22 cellular contexts compared by ENCODE assay signal in the genomic region with DNA sequence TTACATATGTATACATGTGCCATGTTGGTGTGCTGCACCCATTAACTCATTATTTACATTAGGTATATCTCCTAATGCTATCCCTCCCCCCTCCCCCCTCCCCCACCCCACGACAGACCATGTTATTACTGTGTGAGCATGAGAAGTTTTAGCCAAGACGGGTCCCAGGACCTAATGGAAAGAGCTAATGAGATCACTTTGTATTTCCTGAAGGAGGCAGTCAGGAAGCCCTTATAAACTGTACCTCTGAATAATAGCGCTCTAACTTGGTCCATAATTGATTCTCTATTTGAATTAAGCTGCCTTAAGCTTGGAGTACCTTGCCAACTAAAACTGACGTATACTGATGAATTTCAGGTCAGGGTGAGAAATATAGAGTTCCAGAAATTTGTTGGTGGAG. TPM values are rescaled to one million over a fixed set of nuclear protein-coding genes. Genes with fewer than 3 reads are reported as not detected.
DNase-seq lines count a peak whose midpoint lies in the region; ATAC-seq and TF ChIP-seq lines count a peak whose summit lies in the region.
"Had no signal": no experiment of that assay in that cellular context is flagged by ENCODE, and none has a peak within 500 bp of the region (broad histone marks: within the 10 kb centered on the region; RNA-seq: fewer than 3 reads in every experiment).

No MANE protein-coding gene starts in this region.

- H4K91ac ChIP-seq in IMR-90 (ENCODE audit: insufficient read depth, low read depth, low read length) = peak overlapping the region; percentile 39
- H4K91ac ChIP-seq in mesenchymal stem cell (ENCODE audit: low read length) = no peak overlapping the region

- H2AFZ ChIP-seq in IMR-90 (replicated peaks; ENCODE audit: low read length, poor library complexity) (no peak overlapping the region), mesenchymal stem cell (ENCODE audit: low read depth, low read length) (no peak overlapping the region)
- H2AFZ ChIP-seq: PC-9 had no signal

- TF ChIP-seq CTCF in Calu3 (IDR thresholded peaks at IDR 0.05; ENCODE audit: unreplicated experiment) (no peak), IMR-90 (conservative IDR thresholded peaks at IDR 0.05; ENCODE audit: low read depth, low read length) (no peak), brain microvascular endothelial cell (IDR thresholded peaks at IDR 0.05; ENCODE audit: low read depth, low read length, missing control alignments) (no peak), stomach (IDR thresholded peaks at IDR 0.05) (no peak), GM13976 (IDR thresholded peaks at IDR 0.05; ENCODE audit: borderline replicate concordance, control extremely low read depth, extremely low read depth, insufficient read depth, missing control alignments) (no peak)

- dilution Hi-C loops in IMR-90 (cut with HindIII; ENCODE audit: low sequenced_read_pairs, unreplicated experiment) = no loop called here

- H3K4me1 Mint-ChIP-seq in Calu3 (ENCODE audit: low read depth, unreplicated experiment) = peaks cover 15% of the 10 kb centered on the region

- CTCF ChIA-PET in Calu3 (lab: Charles Lee) = interaction anchor here (0.9 kb wide), 1 partner anchor 337 kb away, joined by 3 read pairs; no protein-coding TSS in a partner anchor
- CTCF ChIA-PET in IMR-90 (lab: Yijun Ruan, JAX) = interaction anchor here (1.3 kb wide), 1 partner anchor 308 kb away, joined by 4 read pairs; no protein-coding TSS in a partner anchor

- H3K18ac ChIP-seq in IMR-90 (ENCODE audit: low read depth, low read length) (peak overlapping the region; percentile 51; the same call in 1 of the 2 replicates), mesenchymal stem cell (ENCODE audit: low read depth in 1 of 2, low read length in 2 of 2) (no peak overlapping the region)

- no peaks in the 10 kb centered on the region for H3K4me1 ChIP-seq in IMR-90 (ENCODE audit: control insufficient read depth, insufficient read depth, low read length)
- peaks cover 2% of the 10 kb centered on the region for H3K4me1 ChIP-seq in mesenchymal stem cell (ENCODE audit: control insufficient read depth, insufficient read depth, low read depth, low read length)
- H3K4me1 ChIP-seq in stomach = peaks cover 0 to 34% (median 14%) of the 10 kb centered on the region in 4 donors

- H3K9me3 Mint-ChIP-seq in Calu3 (ENCODE audit: low read depth, unreplicated experiment) = no peaks in the 10 kb centered on the region
- H3K9me3 Mint-ChIP-seq: CD8-positive, alpha-beta T cell had no signal

- DNase-seq in Calu3 = no peak
- no peak for DNase-seq in IMR-90
- DNase-seq in brain microvascular endothelial cell = no peak
- DNase-seq in mesenchymal stem cell = no peak
- DNase-seq in cerebellar nuclear complex (lab: John Stamatoyannopoulos, UW) = no peak
- DNase-seq in HK-2 (ENCODE audit: unreplicated experiment) = no peak
- no peak for DNase-seq in stomach
- no peak for DNase-seq in GM13976 (ENCODE audit: low spot score)
- DNase-seq: CD8-positive, alpha-beta T cell; DMS79; GDM1; GM23248; HCEC 1CT; NCI-H1436; NCI-H1930; NCI-H226; NCI-H524; PC-9 had no signal

- POLR2A ChIA-PET in IMR-90 (lab: Charles Lee; ENCODE audit: unreplicated experiment) = interaction anchor here (1.3 kb wide), 1 partner anchor 13 kb away, joined by 3 read pairs; no protein-coding TSS in a partner anchor

- no peak overlapping the region for H3K4me2 ChIP-seq in IMR-90 (ENCODE audit: low read depth, low read length)
- H3K4me2 ChIP-seq in mesenchymal stem cell (ENCODE audit: low read length, poor library complexity, severe bottlenecking) = peak overlapping the region; percentile 28
- H3K4me2 ChIP-seq: PC-9 had no signal

- no peak overlapping the region for H2AK9ac ChIP-seq in IMR-90 (replicated peaks; ENCODE audit: low read depth, low read length, poor library complexity)

- H3K4ac ChIP-seq in IMR-90 (ENCODE audit: low read depth, low read length) = peak overlapping the region; percentile 62; the same call in 1 of the 2 replicates
- H3K4ac ChIP-seq in mesenchymal stem cell (ENCODE audit: low read depth in 1 of 2, low read length in 2 of 2) = no peak overlapping the region

- in situ Hi-C loops in IMR-90 (cut with MboI; ENCODE audit: low sequenced_read_pairs) (no loop called here), brain microvascular endothelial cell (cut with HindIII; ENCODE audit: low pct_ligation_motif_present, low sequenced_read_pairs) (no loop called here), GM13976 (cut with MboI; ENCODE audit: low sequenced_read_pairs, unreplicated experiment) (no loop called here)

- H2BK5ac ChIP-seq in IMR-90 (ENCODE audit: low read depth, low read length, poor library complexity, severe bottlenecking) (peak overlapping the region; percentile 98), mesenchymal stem cell (ENCODE audit: low read depth, low read length, poor library complexity, severe bottlenecking) (peak overlapping the region; percentile 82)

- peak overlapping the region; percentile 75 for H2BK120ac ChIP-seq in IMR-90 (ENCODE audit: low read depth, low read length)
- H2BK120ac ChIP-seq in mesenchymal stem cell (ENCODE audit: low read depth, low read length) = no peak overlapping the region

- no peak for TF ChIP-seq EP300 in stomach (IDR thresholded peaks at IDR 0.05)

- ATAC-seq in IMR-90 (ENCODE audit: low read depth) = no peak
- ATAC-seq: CD8-positive, alpha-beta T cell; HepG2 had no signal

- H3K27ac ChIP-seq in IMR-90 (ENCODE audit: insufficient read depth, low read length) (no peak overlapping the region), brain microvascular endothelial cell (peak overlapping the region; percentile 96), mesenchymal stem cell (ENCODE audit: low read length, poor library complexity, severe bottlenecking) (peak overlapping the region; percentile 80), stomach (no peak overlapping the region)
- H3K27ac ChIP-seq: BLaER1 treated with 17β-estradiol and CSF1 and Interleukin-3, amounts not matched to agents 10 nM and 100 nM; KMS-11; PC-9; RWPE1 had no signal

- H3K79me1 ChIP-seq in IMR-90 (ENCODE audit: low read depth in 1 of 2, low read length in 2 of 2) (peaks cover 0 to 14% of the 10 kb centered on the region in 2 experiments; a peak in 2 of 4 replicates), mesenchymal stem cell (replicated peaks; ENCODE audit: low read length, poor library complexity, severe bottlenecking) (peaks cover 1% of the 10 kb centered on the region)

- no peaks in the 10 kb centered on the region for H3K9me1 ChIP-seq in IMR-90 (ENCODE audit: insufficient read depth, low read length)

- no peak for TF ChIP-seq RAD21 in IMR-90 (IDR thresholded peaks at IDR 0.05; ENCODE audit: low read length)

- peak overlapping the region; percentile 78; the same call in 1 of the 2 replicates for H3K23ac ChIP-seq in IMR-90 (ENCODE audit: low read depth, low read length)
- H3K23ac ChIP-seq in mesenchymal stem cell (ENCODE audit: low read length in 2 of 2) = no peak overlapping the region

- H4K5ac ChIP-seq in IMR-90 (ENCODE audit: low read depth, low read length) = no peak overlapping the region

- peak overlapping the region; percentile 77 for H2BK20ac ChIP-seq in IMR-90 (ENCODE audit: low read depth, low read length)

- H3K27me3 ChIP-seq in IMR-90 (ENCODE audit: control insufficient read depth, insufficient read depth, low read length) = no peaks in the 10 kb centered on the region
- no peaks in the 10 kb centered on the region for H3K27me3 ChIP-seq in brain microvascular endothelial cell (replicated peaks)
- no peaks in the 10 kb centered on the region for H3K27me3 ChIP-seq in mesenchymal stem cell (ENCODE audit: control insufficient read depth in 1 of 2, insufficient read depth in 1 of 2, low read length in 2 of 2)
- H3K27me3 ChIP-seq in stomach = peaks cover 0 to 7% (median 0%) of the 10 kb centered on the region in 3 donors

- H2AK5ac ChIP-seq in IMR-90 (ENCODE audit: low read depth, low read length) (peak overlapping the region; percentile 70; the same call in 1 of the 2 replicates), mesenchymal stem cell (ENCODE audit: low read length, severe bottlenecking) (peak overlapping the region; percentile 91)

- no CpG with 5 or more reads among the region's 4 CpGs for WGBS in IMR-90 (ENCODE audit: extremely low coverage in 2 of 2, insufficient read length in 1 of 2), 2 experiments
- 100% methylated on average over 3 of the region's 4 CpGs for WGBS in mesenchymal stem cell
- WGBS in stomach, 5 donors = 63 to 79% (median 73%) methylated on average over 4 of the region's 4 CpGs

- no peak overlapping the region for H3K9ac ChIP-seq in IMR-90 (ENCODE audit: low read depth, low read length)
- H3K9ac ChIP-seq in mesenchymal stem cell (ENCODE audit: low read length) = no peak overlapping the region
- H3K9ac ChIP-seq: BLaER1 treated with 17β-estradiol and CSF1 and Interleukin-3, amounts not matched to agents 10 nM and 100 nM; KMS-11 had no signal

- intact Hi-C loops in Calu3 (cut with micrococcal nuclease; ENCODE audit: unreplicated experiment) (loop anchor here (10.0 kb wide), 1 partner anchor 238 kb away; no protein-coding TSS in a partner anchor), IMR-90 (cut with micrococcal nuclease) (no loop called here), stomach (cut with DNase I; ENCODE audit: low total_unique reads) (no loop called here)

- H4K20me1 ChIP-seq in IMR-90 (ENCODE audit: insufficient read depth, low read length) = no peaks in the 10 kb centered on the region

- no peak overlapping the region for H2BK12ac ChIP-seq in mesenchymal stem cell (ENCODE audit: low read length in 2 of 2)

- no peaks in the 10 kb centered on the region for H3K36me3 ChIP-seq in IMR-90 (ENCODE audit: control insufficient read depth, insufficient read depth, low read length)
- H3K36me3 ChIP-seq in brain microvascular endothelial cell (replicated peaks) = no peaks in the 10 kb centered on the region
- H3K36me3 ChIP-seq in mesenchymal stem cell (ENCODE audit: control insufficient read depth in 1 of 2, insufficient read depth in 2 of 2, low read depth in 1 of 2, low read length in 2 of 2) = no peaks in the 10 kb centered on the region
- no peaks in the 10 kb centered on the region for H3K36me3 ChIP-seq in stomach
- H3K36me3 ChIP-seq: BLaER1 treated with 17β-estradiol and CSF1 and Interleukin-3, amounts not matched to agents 10 nM and 100 nM had no signal

- no peaks in the 10 kb centered on the region for H3K27me3 Mint-ChIP-seq in Calu3 (ENCODE audit: unreplicated experiment)

- H3K9me3 ChIP-seq in IMR-90 (ENCODE audit: control insufficient read depth, insufficient read depth, low read length) = no peaks in the 10 kb centered on the region
- H3K9me3 ChIP-seq in mesenchymal stem cell (ENCODE audit: control insufficient read depth, low read length) = no peaks in the 10 kb centered on the region
- H3K9me3 ChIP-seq in stomach = no peaks in the 10 kb centered on the region
- H3K9me3 ChIP-seq: BLaER1 treated with 17β-estradiol and CSF1 and Interleukin-3, amounts not matched to agents 10 nM and 100 nM had no signal

- H3K4me3 ChIP-seq in IMR-90 (ENCODE audit: insufficient read depth, low read depth, low read length) = no peak overlapping the region
- no peak overlapping the region for H3K4me3 ChIP-seq in brain microvascular endothelial cell (ENCODE audit: low read depth, low read length)
- H3K4me3 ChIP-seq in mesenchymal stem cell (ENCODE audit: insufficient read depth in 1 of 2, low read depth in 1 of 2, low read length in 2 of 2) = no peak overlapping the region
- no peak overlapping the region for H3K4me3 ChIP-seq in stomach
- H3K4me3 ChIP-seq: BLaER1 treated with 17β-estradiol and CSF1 and Interleukin-3, amounts not matched to agents 10 nM and 100 nM; PC-9 had no signal

- peak overlapping the region; percentile 16 for H3K27ac Mint-ChIP-seq in Calu3 (ENCODE audit: unreplicated experiment)
- H3K27ac Mint-ChIP-seq: CD8-positive, alpha-beta T cell had no signal

- H4K8ac ChIP-seq in IMR-90 (ENCODE audit: low read depth in 2 of 2, low read length in 2 of 2) (peak overlapping the region; percentile 24 to 58; a peak in 2 of 4 replicates), mesenchymal stem cell (ENCODE audit: low read length) (no peak overlapping the region)

- BruUV-seq in Calu3 (replicated peaks; lab: Mats Ljungman, UMichigan) (no TSS peak), IMR-90 (replicated peaks; lab: Mats Ljungman, UMichigan) (no TSS peak)

- no peak overlapping the region for H3K56ac ChIP-seq in IMR-90 (ENCODE audit: extremely low read depth, insufficient read depth, low read length)

- H3K14ac ChIP-seq in IMR-90 (replicated peaks; ENCODE audit: low read depth, low read length) (peak overlapping the region; percentile 66), mesenchymal stem cell (ENCODE audit: low read length in 2 of 2) (no peak overlapping the region)

- TF ChIP-seq POLR2A in IMR-90 (IDR thresholded peaks at IDR 0.05; ENCODE audit: low read depth, low read length) = no peak
- TF ChIP-seq POLR2A in stomach (IDR thresholded peaks at IDR 0.05) = no peak

- no peaks in the 10 kb centered on the region for H3K36me3 Mint-ChIP-seq in Calu3 (ENCODE audit: insufficient read depth, unreplicated experiment)
- H3K36me3 Mint-ChIP-seq: CD8-positive, alpha-beta T cell had no signal

- H2BK15ac ChIP-seq in IMR-90 (ENCODE audit: low read depth, low read length) (peak overlapping the region; percentile 34; the same call in 2 of the 3 replicates), mesenchymal stem cell (ENCODE audit: low read depth, poor library complexity, severe bottlenecking) (no peak overlapping the region)

- no peak overlapping the region for H3K4me3 Mint-ChIP-seq in Calu3 (ENCODE audit: low read depth, unreplicated experiment)
- H3K4me3 Mint-ChIP-seq: CD8-positive, alpha-beta T cell had no signal

RNA-seq across cellular contexts. Expression of a gene that starts 4.1 kb away (rescaled TPM):
- total RNA-seq in Calu3 (2022) = 15.1 and 19.2 TPM in 2 replicates
- total RNA-seq in IMR-90 (2012; rRNA removed) = 9.1 and 13.1 TPM in 2 replicates
- polyA plus RNA-seq in IMR-90 (2012; rRNA removed) = 3.7 and 5.1 TPM in 2 replicates
- 0.33 and 0.47 TPM in 2 replicates for polyA plus RNA-seq in IMR-90 (2012; cell fraction: cytosol; rRNA removed)
- 0.28 and 3.2 TPM in 2 replicates for polyA plus RNA-seq in IMR-90 (2012; cell fraction: nucleus; rRNA removed; ENCODE audit: low replicate concordance)
- polyA plus RNA-seq in mesenchymal stem cell (2013, experiment 1 of 2) = 1.4 TPM
- polyA plus RNA-seq in mesenchymal stem cell (2013, experiment 2 of 2) = 1.2 TPM
- 10 to 100 TPM in 3 of 5 donors, 1 to 10 TPM in 2; 1.2 to 35.4 (median 13.4) TPM for total RNA-seq in stomach
- polyA plus RNA-seq in stomach = 1 to 10 TPM; 4.0 to 7.9 (median 4.4) TPM
- total RNA-seq: CD8-positive, alpha-beta T cell; HepG2 had no signal
- polyA plus RNA-seq: HepG2 had no signal

Comparison
In these comparisons a context has a peak if more than half of its experiments do, and no peak if none do; other contexts are left out.
1. H3K27ac ChIP-seq: peak in brain microvascular endothelial cell (single experiment) and mesenchymal stem cell (single experiment); none in IMR-90 (single experiment) and stomach (0 of 5).